In genomic region chr17:72682597-72682996, GRCh38 we compare ENCODE assay signal across 27 cellular contexts.
DNase-seq lines count a peak whose midpoint lies in the region; ATAC-seq and TF ChIP-seq lines count a peak whose summit lies in the region.
"Had no signal": no experiment of that assay in that cellular context is flagged by ENCODE, and none has a peak within 500 bp of the region (broad histone marks: within the 10 kb centered on the region; RNA-seq: fewer than 3 reads in every experiment).

No MANE protein-coding gene starts in this region.

- H3K27ac Mint-ChIP-seq in Caco-2 (ENCODE audit: unreplicated experiment), result no peak overlapping the region
- H3K27ac Mint-ChIP-seq in WTC11, result no peak overlapping the region
- no peak overlapping the region for H3K27ac Mint-ChIP-seq in natural killer cell
- H3K27ac Mint-ChIP-seq: activated CD4-positive, alpha-beta memory T cell treated with anti-CD3 and anti-CD28 coated beads, Interleukin-2, amount 10 ng/mL, durations not matched to agents 7 days and 5 days; stimulated activated naive B cell treated with anti-CD40 and anti-IgM and Interleukin-4, amounts not matched to agents 10 μg/mL and 1 μg/mL and 100 μg/mL, for 72 hours had no signal

- H3K4me3 ChIP-seq in Caco-2 (ENCODE audit: low read depth, low read length), result no peak overlapping the region
- H3K4me3 ChIP-seq: adrenal gland, dorsolateral prefrontal cortex, GM12878, left ventricle myocardium inferior, Peyer's patch, prostate gland, SK-N-MC had no signal

- peaks cover 49% of the 10 kb centered on the region for H3K4me1 ChIP-seq in Caco-2

- ATAC-seq in left colon (peak; percentile 66), WTC11 (no peak), natural killer cell (no peak)
- ATAC-seq: GM12878; stimulated activated naive B cell treated with anti-CD40 and anti-IgM and Interleukin-4, amounts not matched to agents 10 μg/mL and 1 μg/mL and 100 μg/mL, for 72 hours had no signal

- peaks cover 4% of the 10 kb centered on the region for H3K36me3 Mint-ChIP-seq in Caco-2 (ENCODE audit: insufficient read depth, unreplicated experiment)
- H3K36me3 Mint-ChIP-seq in WTC11, result no peaks in the 10 kb centered on the region
- no peaks in the 10 kb centered on the region for H3K36me3 Mint-ChIP-seq in natural killer cell

- peak overlapping the region; percentile 37 for H3K4me3 Mint-ChIP-seq in Caco-2 (ENCODE audit: unreplicated experiment)
- no peak overlapping the region for H3K4me3 Mint-ChIP-seq in WTC11
- no peak overlapping the region for H3K4me3 Mint-ChIP-seq in natural killer cell
- H3K4me3 Mint-ChIP-seq: activated CD4-positive, alpha-beta memory T cell treated with anti-CD3 and anti-CD28 coated beads, Interleukin-2, amount 10 ng/mL, durations not matched to agents 7 days and 5 days; neural crest cell; stimulated activated naive B cell treated with anti-CD40 and anti-IgM and Interleukin-4, amounts not matched to agents 10 μg/mL and 1 μg/mL and 100 μg/mL, for 72 hours had no signal

- TF ChIP-seq CTCF in Caco-2 (IDR thresholded peaks at IDR 0.05; ENCODE audit: insufficient read depth in 1 of 2, low read depth in 1 of 2, low read length in 1 of 2, severe bottlenecking in 1 of 2, unreplicated experiment in 1 of 2), result no peak
- no peak for TF ChIP-seq CTCF in WTC11 (IDR thresholded peaks at IDR 0.05)
- TF ChIP-seq CTCF in natural killer cell (IDR thresholded peaks at IDR 0.05), result no peak

- POLR2A ChIA-PET in Caco-2 (lab: Charles Lee), result no interaction called here
- POLR2A ChIA-PET in WTC11 (lab: Charles Lee), result no interaction called here

- no peaks in the 10 kb centered on the region for H3K27me3 ChIP-seq in Caco-2 (replicated peaks; ENCODE audit: control insufficient read depth, insufficient read depth, low read length)
- H3K27me3 ChIP-seq: adrenal gland, dorsolateral prefrontal cortex, Peyer's patch had no signal

- no peaks in the 10 kb centered on the region for H3K36me3 ChIP-seq in Caco-2 (ENCODE audit: control insufficient read depth, insufficient read depth, low read length)
- H3K36me3 ChIP-seq: adrenal gland, left ventricle myocardium inferior, Peyer's patch, prostate gland had no signal

- intact Hi-C loops in Caco-2 (cut with micrococcal nuclease; ENCODE audit: unreplicated experiment), result loop anchor here (5.0 kb wide), 1 partner anchor 90 kb away; no protein-coding TSS in a partner anchor
- intact Hi-C loops in left colon (cut with DNase I, micrococcal nuclease), result no loop called here
- intact Hi-C loops in natural killer cell (cut with micrococcal nuclease), result no loop called here

- H3K9me3 Mint-ChIP-seq in Caco-2 (ENCODE audit: unreplicated experiment), result peaks cover 22% of the 10 kb centered on the region
- peaks cover 6% of the 10 kb centered on the region for H3K9me3 Mint-ChIP-seq in WTC11
- H3K9me3 Mint-ChIP-seq in natural killer cell, result no peaks in the 10 kb centered on the region
- H3K9me3 Mint-ChIP-seq: activated CD4-positive, alpha-beta memory T cell treated with anti-CD3 and anti-CD28 coated beads, Interleukin-2, amount 10 ng/mL, durations not matched to agents 7 days and 5 days had no signal

- 0 out of 2 replicates have a peak, but pooled peaks cover 2% of the 10 kb centered on the region for H3K9me3 ChIP-seq in Caco-2
- H3K9me3 ChIP-seq: adrenal gland, left ventricle myocardium inferior, Peyer's patch, prostate gland had no signal

- no TSS peak for BruUV-seq in Caco-2 (replicated peaks; lab: Mats Ljungman, UMichigan)

- H3K4me1 Mint-ChIP-seq in Caco-2 (ENCODE audit: low read depth, unreplicated experiment) (peaks cover 42% of the 10 kb centered on the region), WTC11 (no peaks in the 10 kb centered on the region; the same call in 1 of the 2 replicates), natural killer cell (no peaks in the 10 kb centered on the region)
- H3K4me1 Mint-ChIP-seq: stimulated activated naive B cell treated with anti-CD40 and anti-IgM and Interleukin-4, amounts not matched to agents 10 μg/mL and 1 μg/mL and 100 μg/mL, for 72 hours had no signal

- H3K27me3 Mint-ChIP-seq in Caco-2 (ENCODE audit: insufficient read depth, unreplicated experiment) (no peaks in the 10 kb centered on the region), WTC11 (ENCODE audit: low read depth) (no peaks in the 10 kb centered on the region), natural killer cell (ENCODE audit: low read depth in 2 of 2) (no peaks in the 10 kb centered on the region)
- H3K27me3 Mint-ChIP-seq: activated CD4-positive, alpha-beta memory T cell treated with anti-CD3 and anti-CD28 coated beads, Interleukin-2, amount 10 ng/mL, durations not matched to agents 7 days and 5 days; stimulated activated naive B cell treated with anti-CD40 and anti-IgM and Interleukin-4, amounts not matched to agents 10 μg/mL and 1 μg/mL and 100 μg/mL, for 72 hours had no signal

- CTCF ChIA-PET in Caco-2 (lab: Charles Lee), result interaction anchor here (0.9 to 1.1 kb wide), 2 partner anchors 65 to 126 kb away, joined by 4 to 6 read pairs; no protein-coding TSS in a partner anchor
- CTCF ChIA-PET in WTC11 (lab: Charles Lee), result interaction anchor here (1.4 kb wide), 1 partner anchor 126 kb away, joined by 8 read pairs; no protein-coding TSS in a partner anchor

- DNase-seq in Caco-2 (no peak), HT-29 (ENCODE audit: low spot score) (peak; percentile 16), amniotic epithelial cell (ENCODE audit: low read depth) (peak; percentile 86), left colon (no peak), WTC11 (ENCODE audit: low spot score) (no peak), natural killer cell (no peak), germinal center (ENCODE audit: low spot score) (no peak), superior temporal gyrus (ENCODE audit: extremely low spot score) (no peak)
- DNase-seq: activated CD4-positive, alpha-beta memory T cell treated with anti-CD3 and anti-CD28 coated beads, Interleukin-2, amount 10 ng/mL, durations not matched to agents 7 days and 5 days; activated CD4-positive, CD25-positive, alpha-beta regulatory T cell; activated gamma-delta T cell treated with Interleukin-2 at 50 U/mL for 16 hours; activated T-cell treated with anti-CD3 and anti-CD28 coated beads for 4 hours; adrenal gland; central memory CD4-positive, alpha-beta T cell; dorsolateral prefrontal cortex; foreskin melanocyte; left ventricle myocardium inferior; midbrain; MM.1S; NCI-H1694; stimulated activated CD4-positive, alpha-beta T cell treated with anti-CD3 and anti-CD28 coated beads, Interleukin-2, amount 100 ng/mL, for 24 hours; stimulated activated naive B cell treated with anti-CD40 and anti-IgM and Interleukin-4, amounts not matched to agents 10 μg/mL and 1 μg/mL and 100 μg/mL, for 72 hours had no signal

TF ChIP-seq in WTC11, 78 proteins besides CTCF, POLR2A, EP300 and RAD21:
- TF ChIP-seq NFYB (CRISPR knock-in tag; conservative IDR thresholded peaks at IDR 0.05; ENCODE audit: low read depth) (no peak), TEAD4 (CRISPR knock-in tag; IDR thresholded peaks at IDR 0.05) (no peak), MAX (CRISPR knock-in tag; IDR thresholded peaks at IDR 0.05) (no peak), FOXP1 (CRISPR knock-in tag; IDR thresholded peaks at IDR 0.05; ENCODE audit: borderline replicate concordance) (no peak), PRDM15 (CRISPR knock-in tag; IDR thresholded peaks at IDR 0.05) (no peak), SMAD3 (CRISPR knock-in tag; IDR thresholded peaks at IDR 0.05; ENCODE audit: borderline replicate concordance) (no peak)

Comparison
In these comparisons a context has a peak if more than half of its experiments do, and no peak if none do; other contexts are left out.
1. DNase-seq: peak in HT-29 (single experiment) and amniotic epithelial cell (single experiment); none in Caco-2 (0 of 2), left colon (0 of 2), WTC11 (single experiment), natural killer cell (single experiment), germinal center (single experiment) and superior temporal gyrus (single experiment).